20 cellular contexts compared by ENCODE assay signal in genomic region chr19:8141726-8142524, GRCh38. TPM values are rescaled to one million over a fixed set of nuclear protein-coding genes. Genes with fewer than 3 reads are reported as not detected.
A peak's percentile ranks its signal among the peaks of the same experiment; 100 is the strongest.
DNase-seq lines count a peak whose midpoint lies in the region; ATAC-seq and TF ChIP-seq lines count a peak whose summit lies in the region.
"Had no signal": no experiment of that assay in that cellular context is flagged by ENCODE, and none has a peak within 500 bp of the region (broad histone marks: within the 10 kb centered on the region; RNA-seq: fewer than 3 reads in every experiment).

No MANE protein-coding gene starts in this region.

- H3K36me3 Mint-ChIP-seq in chondrocyte (ENCODE audit: low read depth), result peaks cover 1% of the 10 kb centered on the region
- H3K36me3 Mint-ChIP-seq in nephron progenitor cell (ENCODE audit: low read depth), result peaks cover 24% of the 10 kb centered on the region
- H3K36me3 Mint-ChIP-seq: CD8-positive, alpha-beta memory T cell had no signal

- peaks cover 0 to 32% (median 12%) of the 10 kb centered on the region in 7 donors for H3K27me3 ChIP-seq in heart right ventricle

- WGBS in heart right ventricle, 2 donors, result 93% methylated on average over 22 of the region's 22 CpGs

- intact Hi-C loops in heart right ventricle (cut with DNase I), result no loop called here

- peak; percentile 33 for DNase-seq in D341Med (ENCODE audit: low spot score)
- peak; percentile 14 for DNase-seq in NCI-H69 (lab: John Stamatoyannopoulos, UW)
- peak; percentile 75 for DNase-seq in chondrocyte (ENCODE audit: low spot score)
- DNase-seq in nephron progenitor cell, result no peak
- DNase-seq in NK-92 (lab: John Stamatoyannopoulos, UW; ENCODE audit: unreplicated experiment), result no peak
- no peak for DNase-seq in heart right ventricle
- DNase-seq: CD8-positive, alpha-beta memory T cell; DMS79 treated with DMSO at 0.1 percent for 48 hours; GM23248; Karpas-422; MG63; NCI-H187 treated with DMSO at 0.1 percent for 48 hours; NCI-H2171; NCI-H446 treated with DMSO at 0.1 percent for 48 hours; NCI-H748 treated with DMSO at 0.1 percent for 48 hours; PC-9 had no signal

- H3K4me3 Mint-ChIP-seq in chondrocyte (ENCODE audit: unreplicated experiment) (no peak overlapping the region), nephron progenitor cell (no peak overlapping the region)
- H3K4me3 Mint-ChIP-seq: CD8-positive, alpha-beta memory T cell had no signal

- no peak for TF ChIP-seq CTCF in chondrocyte (IDR thresholded peaks at IDR 0.05)
- no peak for TF ChIP-seq CTCF in nephron progenitor cell (IDR thresholded peaks at IDR 0.05)
- TF ChIP-seq CTCF in heart right ventricle (IDR thresholded peaks at IDR 0.05), result no peak

- no peak overlapping the region for H3K27ac ChIP-seq in heart right ventricle
- H3K27ac ChIP-seq: BLaER1, GM23248, PC-9, SJSA1 had no signal

- H3K27me3 Mint-ChIP-seq in chondrocyte (ENCODE audit: low read depth) (peaks cover 14% of the 10 kb centered on the region), nephron progenitor cell (ENCODE audit: low read depth, poor library complexity) (peaks cover 3% of the 10 kb centered on the region)

- no peaks in the 10 kb centered on the region for H3K36me3 ChIP-seq in heart right ventricle
- H3K36me3 ChIP-seq: BLaER1, MG63, SJSA1 had no signal

- no peak for ATAC-seq in GM21529 (IDR thresholded peaks at IDR 0.05; ENCODE audit: unreplicated experiment)
- no peak for ATAC-seq in HG02588 (IDR thresholded peaks at IDR 0.05; ENCODE audit: unreplicated experiment)
- no peak for ATAC-seq in heart right ventricle

- no peak overlapping the region for H3K4me3 ChIP-seq in heart right ventricle
- H3K4me3 ChIP-seq: BLaER1, GM23248, MG63, PC-9, SJSA1 had no signal

- H3K27ac Mint-ChIP-seq in chondrocyte (ENCODE audit: unreplicated experiment), result no peak overlapping the region
- H3K27ac Mint-ChIP-seq in nephron progenitor cell, result peak overlapping the region; percentile 17

- H3K4me1 Mint-ChIP-seq in chondrocyte (ENCODE audit: low read depth) (peaks cover 29% of the 10 kb centered on the region), nephron progenitor cell (peaks cover 34% of the 10 kb centered on the region)
- H3K4me1 Mint-ChIP-seq: CD8-positive, alpha-beta memory T cell had no signal

- H3K9me3 Mint-ChIP-seq in chondrocyte (ENCODE audit: low read depth) (no peaks in the 10 kb centered on the region), nephron progenitor cell (no peaks in the 10 kb centered on the region)
- H3K9me3 Mint-ChIP-seq: CD8-positive, alpha-beta memory T cell had no signal

- no peaks in the 10 kb centered on the region for H3K9me3 ChIP-seq in heart right ventricle
- H3K9me3 ChIP-seq: BLaER1, MG63, SJSA1 had no signal

- H3K4me1 ChIP-seq in heart right ventricle, result peaks cover 0 to 12% (median 0%) of the 10 kb centered on the region in 9 donors
- H3K4me1 ChIP-seq: SJSA1 had no signal

RNA-seq across cellular contexts. Expression of gene FBN3, which starts 7.5 kb away (rescaled TPM):
- total RNA-seq in chondrocyte, result 0.51 to 1.3 TPM (median 0.57 TPM) in 3 replicates
- under 1 TPM in 3 of 10 donors, not detected in 7; 0.05 to 0.26 (median 0.06) TPM for total RNA-seq in heart right ventricle
- not detected for polyA plus RNA-seq in heart right ventricle
- total RNA-seq: CD8-positive, alpha-beta memory T cell; GM23248; PC-9; SJSA1 had no signal
- polyA plus RNA-seq: CD8-positive, alpha-beta memory T cell; GM23248 had no signal

Comparison
In these comparisons a context has a peak if more than half of its experiments do, and no peak if none do; other contexts are left out.
1. DNase-seq: peak in D341Med (single experiment), NCI-H69 (single experiment) and chondrocyte (single experiment); none in nephron progenitor cell (single experiment), NK-92 (single experiment) and heart right ventricle (0 of 2).